ENCODE assay signal across 8 cellular contexts in genomic region chr17:44007346-44008204, GRCh38. TPM values are rescaled to one million over a fixed set of nuclear protein-coding genes. Genes with fewer than 3 reads are reported as not detected.
DNase-seq lines count a peak whose midpoint lies in the region; ATAC-seq and TF ChIP-seq lines count a peak whose summit lies in the region.

No MANE protein-coding gene starts in this region.

- no peaks in the 10 kb centered on the region for H3K9me3 Mint-ChIP-seq in activated naive CD8-positive, alpha-beta T cell (ENCODE audit: low read depth)

- peaks cover 2% of the 10 kb centered on the region for H3K27me3 Mint-ChIP-seq in activated naive CD8-positive, alpha-beta T cell

- H3K9ac ChIP-seq in HCT116 (ENCODE audit: low read length), result peak overlapping the region; percentile 14; the same call in 1 of the 2 replicates
- H3K9ac ChIP-seq in stomach smooth muscle (ENCODE audit: low read length in 2 of 2), result peak overlapping the region; percentile 33 to 42

- H3K36me3 Mint-ChIP-seq in activated naive CD8-positive, alpha-beta T cell, result peaks cover 6% of the 10 kb centered on the region

- H3K4me3 ChIP-seq in AG04449 (ENCODE audit: low read depth, low read length) (peak overlapping the region; percentile 84), HCT116 (replicated peaks in 1 of 2; ENCODE audit: low read depth in 1 of 2, low read length in 2 of 2) (peak overlapping the region; percentile 4 to 92), iPS-18c (ENCODE audit: insufficient read depth, low read depth, low read length) (peak overlapping the region; percentile 49), stomach smooth muscle (ENCODE audit: low read length in 2 of 2) (peak overlapping the region; percentile 70 to 79)

- peak overlapping the region; percentile 99 for H3K4me2 ChIP-seq in HCT116 (ENCODE audit: low read length)

- H3K36me3 ChIP-seq in HCT116 (ENCODE audit: control insufficient read depth in 1 of 2, insufficient read depth in 2 of 2, low read length in 2 of 2), result peaks cover 10 to 21% of the 10 kb centered on the region in 2 experiments; a peak in 3 of 4 replicates
- peaks cover 4 to 10% of the 10 kb centered on the region in 2 donors for H3K36me3 ChIP-seq in stomach smooth muscle (ENCODE audit: control insufficient read depth in 2 of 2, insufficient read depth in 2 of 2, low read length in 2 of 2)

- H3K27me3 ChIP-seq in HCT116 (ENCODE audit: insufficient read depth, low read length) (no peaks in the 10 kb centered on the region), stomach smooth muscle (ENCODE audit: control insufficient read depth in 1 of 2, insufficient read depth in 2 of 2, low read length in 2 of 2) (peaks cover 33 to 43% of the 10 kb centered on the region in 2 donors)

- RAD21 ChIA-PET in HCT116 (lab: Charles Lee; ENCODE audit: low non-redundant PET in 1 of 2, low total read pairs in 2 of 2, uncharacterized antibody in 2 of 2, unreplicated experiment in 2 of 2), result no interaction called here

- H3K9me3 ChIP-seq in HCT116 (ENCODE audit: control insufficient read depth in 1 of 2, insufficient read depth in 1 of 2, low read depth in 1 of 2, low read length in 2 of 2) (no peaks in the 10 kb centered on the region), iPS-18c (ENCODE audit: control insufficient read depth, insufficient read depth, low read length) (no peaks in the 10 kb centered on the region), stomach smooth muscle (ENCODE audit: control insufficient read depth in 2 of 2, low read length in 2 of 2) (no peaks in the 10 kb centered on the region)

- no TSS peak for BruUV-seq in HCT116 (replicated peaks; lab: Mats Ljungman, UMichigan)

- H3K27ac ChIP-seq in HCT116 (ENCODE audit: low read depth, low read length), result peak overlapping the region; percentile 81
- no peak overlapping the region for H3K27ac ChIP-seq in stomach smooth muscle (ENCODE audit: low read length)

- H3K4me1 ChIP-seq in HCT116 (ENCODE audit: control insufficient read depth in 1 of 2, insufficient read depth in 2 of 2, low read length in 2 of 2) (peaks cover 36 to 74% of the 10 kb centered on the region in 2 experiments), stomach smooth muscle (ENCODE audit: control insufficient read depth, insufficient read depth, low read length) (peaks cover 39% of the 10 kb centered on the region)

- no peaks in the 10 kb centered on the region for H3K9me2 ChIP-seq in HCT116 (ENCODE audit: insufficient read depth)

- intact Hi-C loops in HCT116 (cut with micrococcal nuclease), result no loop called here

- no peaks in the 10 kb centered on the region for H4K20me1 ChIP-seq in HCT116 (ENCODE audit: insufficient read depth)

- TF ChIP-seq CTCF in AG04449 (IDR thresholded peaks at IDR 0.05; ENCODE audit: insufficient read depth, low read length, missing control alignments), result no peak
- TF ChIP-seq CTCF in HCT116 (IDR thresholded peaks at IDR 0.05 in 2 of 3, conservative IDR thresholded peaks at IDR 0.05 in 1 of 3; ENCODE audit: borderline replicate concordance in 1 of 3, insufficient read depth in 1 of 3, low read depth in 2 of 3, low read length in 2 of 3), result no peak

- no peak for TF ChIP-seq RAD21 in HCT116 (IDR thresholded peaks at IDR 0.05; ENCODE audit: low read depth)

- H3K4me1 Mint-ChIP-seq in activated naive CD8-positive, alpha-beta T cell (ENCODE audit: low read depth), result peaks cover 20% of the 10 kb centered on the region

- no peak for ATAC-seq in HCT116
- no peak for ATAC-seq in HG02938 (IDR thresholded peaks at IDR 0.05; ENCODE audit: unreplicated experiment)
- no peak for ATAC-seq in GM18520 (IDR thresholded peaks at IDR 0.05; ENCODE audit: unreplicated experiment)

- peaks cover 41% of the 10 kb centered on the region; the same call in 1 of the 2 replicates for H3K79me2 ChIP-seq in HCT116 (ENCODE audit: insufficient read depth, low read length)

- DNase-seq in AG04449 (ENCODE audit: low read depth, low spot score) (no peak), HCT116 (ENCODE audit: low read depth, low spot score) (no peak), medulla oblongata (ENCODE audit: extremely low spot score) (no peak)

- CTCF ChIA-PET in AG04449 (lab: Yijun Ruan, JAX), result interaction anchor here (1.1 to 3.4 kb wide), 6 partner anchors 8 to 130 kb away, joined by 3 to 17 read pairs (median 8); no protein-coding TSS in a partner anchor
- CTCF ChIA-PET in HCT116 (lab: Charles Lee), result interaction anchor here (1.7 kb wide), 1 partner anchor 67 kb away, joined by 6 read pairs; no protein-coding TSS in a partner anchor

- no peak overlapping the region for H2AFZ ChIP-seq in HCT116 (ENCODE audit: low read depth, low read length, poor library complexity, severe bottlenecking)

- no peak for TF ChIP-seq POLR2A in HCT116 (IDR thresholded peaks at IDR 0.05; ENCODE audit: borderline replicate concordance, extremely low read depth, insufficient read depth, insufficient read length)

- POLR2A ChIA-PET in AG04449 (lab: Yijun Ruan, JAX) (interaction anchor here (1.0 kb wide), 1 partner anchor 9 kb away, joined by 3 read pairs; no protein-coding TSS in a partner anchor), HCT116 (lab: Charles Lee) (no interaction called here)

- H3K27ac Mint-ChIP-seq in activated naive CD8-positive, alpha-beta T cell, result peak overlapping the region; percentile 34

- peak overlapping the region; percentile 86 for H3K4me3 Mint-ChIP-seq in activated naive CD8-positive, alpha-beta T cell

TF ChIP-seq in HCT116, 20 proteins besides CTCF, POLR2A, EP300 and RAD21:
- TF ChIP-seq JUND (IDR thresholded peaks at IDR 0.05), result no peak
- TF ChIP-seq ZFX (IDR thresholded peaks at IDR 0.05), result no peak
- no peak for TF ChIP-seq EZH2phosphoT487 (IDR thresholded peaks at IDR 0.05; ENCODE audit: borderline replicate concordance)
- TF ChIP-seq CEBPB (IDR thresholded peaks at IDR 0.05; ENCODE audit: low read depth), result no peak
- no peak for TF ChIP-seq ATF3 (IDR thresholded peaks at IDR 0.05)
- no peak for TF ChIP-seq SIN3A (IDR thresholded peaks at IDR 0.05; ENCODE audit: low read depth)
- no peak for TF ChIP-seq REST (IDR thresholded peaks at IDR 0.05; ENCODE audit: low read depth)
- no peak for TF ChIP-seq CBX3 (IDR thresholded peaks at IDR 0.05; ENCODE audit: low read depth)
- TF ChIP-seq SP1 (IDR thresholded peaks at IDR 0.05; ENCODE audit: low read depth), result no peak
- TF ChIP-seq ZNF274 (IDR thresholded peaks at IDR 0.05; ENCODE audit: low read depth, low read length), result no peak
- no peak for TF ChIP-seq TCF7L2 (IDR thresholded peaks at IDR 0.05; ENCODE audit: borderline replicate concordance, extremely low read depth, insufficient read depth, insufficient read length)
- no peak for TF ChIP-seq FOSL1 (IDR thresholded peaks at IDR 0.05; ENCODE audit: low read depth)
- TF ChIP-seq EGR1 (IDR thresholded peaks at IDR 0.05; ENCODE audit: low read depth), result no peak
- TF ChIP-seq ELF1 (IDR thresholded peaks at IDR 0.05; ENCODE audit: borderline replicate concordance, low read depth), result no peak

RNA-seq across cellular contexts. Expression of gene NAGS, which starts 3.2 kb away (rescaled TPM):
- total RNA-seq in HCT116 (2021; ENCODE audit: unreplicated experiment), result 10.0 TPM
- 10.8 and 13.2 TPM in 2 replicates for polyA plus RNA-seq in HCT116 (2012)

RNA-seq across cellular contexts. Expression of gene TMEM101, which starts 7.2 kb away (rescaled TPM):
- 43.8 TPM for total RNA-seq in HCT116 (2021; ENCODE audit: unreplicated experiment)
- polyA plus RNA-seq in HCT116 (2012), result 59.2 and 64.4 TPM in 2 replicates

RNA-seq across cellular contexts. Expression of gene PYY, which starts 53.8 kb away (rescaled TPM):
- 0.52 TPM for total RNA-seq in HCT116 (2021; ENCODE audit: unreplicated experiment)
- 0.98 and 1.2 TPM in 2 replicates for polyA plus RNA-seq in HCT116 (2012)

RNA-seq across cellular contexts. Expression of gene LSM12, which starts 58.9 kb away (rescaled TPM):
- total RNA-seq in HCT116 (2021; ENCODE audit: unreplicated experiment), result 99.6 TPM
- 44.3 and 45.4 TPM in 2 replicates for polyA plus RNA-seq in HCT116 (2012)
